31 cellular contexts compared by ENCODE assay signal in genomic region chr5:105963856-105964255, GRCh38.
"Had no signal": no experiment of that assay in that cellular context is flagged by ENCODE, and none has a peak within 500 bp of the region (broad histone marks: within the 10 kb centered on the region; RNA-seq: fewer than 3 reads in every experiment).

No MANE protein-coding gene starts in this region.

- H3K27me3 ChIP-seq: brain microvascular endothelial cell, SJCRH30 had no signal

- H3K36me3 ChIP-seq: brain microvascular endothelial cell, SJCRH30 had no signal

- H3K27ac ChIP-seq: brain microvascular endothelial cell, SJCRH30, VCaP had no signal

- DNase-seq: activated B cell treated with CpG ODN at 0.5 μM for 24 hours; activated CD4-positive, alpha-beta memory T cell treated with anti-CD3 and anti-CD28 coated beads for 36 hours; activated CD4-positive, alpha-beta T cell treated with anti-CD3 and anti-CD28 coated beads for 4 hours; activated CD4-positive, alpha-beta T cell treated with anti-CD3 and anti-CD28 coated beads, Interleukin-2, amount 50 U/mL, for 1 hour; activated CD4-positive, CD25-positive, alpha-beta regulatory T cell treated with anti-CD3 and anti-CD28 coated beads, Interleukin-2, amount 50 U/mL, for 72 hours; activated CD8-positive, alpha-beta memory T cell treated with anti-CD3 and anti-CD28 coated beads, Interleukin-2, amount 50 U/mL, for 4 hours; activated gamma-delta T cell treated with Interleukin-2 at 50 U/mL for 16 hours; activated naive CD4-positive, alpha-beta T cell treated with anti-CD3 and anti-CD28 coated beads for 36 hours; activated T-cell treated with anti-CD3 and anti-CD28 coated beads for 4 hours; activated T-cell treated with anti-CD3 and anti-CD28 coated beads, Interleukin-2, amount 50 U/mL, for 4 hours; anterior cingulate cortex; brain microvascular endothelial cell; central memory CD4-positive, alpha-beta T cell; KG1; MM.1S; MV-4-11; NCI-H1092; NCI-H1436 treated with DMSO at 0.1 percent for 48 hours; NCI-H1694 treated with DMSO at 0.1 percent for 48 hours; NCI-H2029; NCI-H345; NCI-H524 treated with DMSO at 0.1 percent for 48 hours; SHP77; SJCRH30; SK-N-SH had no signal

- H3K4me1 ChIP-seq: SJCRH30 had no signal

- H3K4me2 ChIP-seq: SK-N-SH had no signal

- H3K4me1 Mint-ChIP-seq: activated B cell treated with CpG ODN at 0.5 μM for 24 hours had no signal

- H3K9me3 ChIP-seq: SJCRH30, SK-N-SH had no signal

- H3K27ac Mint-ChIP-seq: activated B cell treated with CpG ODN at 0.5 μM for 24 hours; activated CD4-positive, alpha-beta memory T cell treated with anti-CD3 and anti-CD28 coated beads for 36 hours; activated naive CD4-positive, alpha-beta T cell treated with anti-CD3 and anti-CD28 coated beads for 36 hours; activated naive CD4-positive, alpha-beta T cell treated with anti-CD3 and anti-CD28 coated beads, Interleukin-2, amount 50 U/mL, for 72 hours; activated T-helper 1 cell treated with anti-CD3 and anti-CD28 coated beads, Interleukin-12 subunit alpha, Interleukin-12 subunit beta, Interleukin-2, Interleukin-4 antibody, amounts not matched to agents 30 ng/mL and 10 ng/mL and 1 ng/mL, durations not matched to agents 14 hours and 24 hours and 36 hours; T-helper 1 cell treated with Interleukin-12 subunit alpha and Interleukin-12 subunit beta and Interleukin-4 antibody, amounts not matched to agents 30 μg/mL and 1 μg/mL, for 36 hours; T-helper 2 cell treated with Interferon-gamma antibody and Interleukin-4, amounts not matched to agents 5 μg/mL and 100 μg/mL, for 36 hours had no signal

- H3K4me3 ChIP-seq: SJCRH30 had no signal

- ATAC-seq: activated naive CD4-positive, alpha-beta T cell treated with anti-CD3 and anti-CD28 coated beads, Interleukin-2, amount 50 U/mL, for 72 hours; activated T-cell treated with anti-CD3 and anti-CD28 coated beads, Interleukin-2, amount 50 U/mL, for 4 hours; Panc1 had no signal

- H3K9ac ChIP-seq: SK-N-SH had no signal

- H3K27me3 Mint-ChIP-seq: activated B cell treated with CpG ODN at 0.5 μM for 24 hours; activated CD4-positive, alpha-beta memory T cell treated with anti-CD3 and anti-CD28 coated beads for 36 hours had no signal

- H3K4me3 Mint-ChIP-seq: activated B cell treated with CpG ODN at 0.5 μM for 24 hours; activated CD4-positive, alpha-beta memory T cell treated with anti-CD3 and anti-CD28 coated beads for 36 hours; activated naive CD4-positive, alpha-beta T cell treated with anti-CD3 and anti-CD28 coated beads for 36 hours; activated T-cell treated with anti-CD3 and anti-CD28 coated beads, Interleukin-2, amount 50 U/mL, for 4 hours; activated T-helper 1 cell treated with anti-CD3 and anti-CD28 coated beads, Interleukin-12 subunit alpha, Interleukin-12 subunit beta, Interleukin-2, Interleukin-4 antibody, amounts not matched to agents 30 ng/mL and 10 ng/mL and 1 ng/mL, durations not matched to agents 14 hours and 24 hours and 36 hours; T-helper 1 cell treated with Interleukin-12 subunit alpha and Interleukin-12 subunit beta and Interleukin-4 antibody, amounts not matched to agents 30 μg/mL and 1 μg/mL, for 36 hours; T-helper 2 cell treated with Interferon-gamma antibody and Interleukin-4, amounts not matched to agents 5 μg/mL and 100 μg/mL, for 36 hours had no signal

- H3K36me3 Mint-ChIP-seq: activated CD4-positive, alpha-beta memory T cell treated with anti-CD3 and anti-CD28 coated beads for 36 hours; activated naive CD4-positive, alpha-beta T cell treated with anti-CD3 and anti-CD28 coated beads, Interleukin-2, amount 50 U/mL, for 72 hours had no signal
